Comparison of ENCODE assay signal across 17 cellular contexts in the genomic region with DNA sequence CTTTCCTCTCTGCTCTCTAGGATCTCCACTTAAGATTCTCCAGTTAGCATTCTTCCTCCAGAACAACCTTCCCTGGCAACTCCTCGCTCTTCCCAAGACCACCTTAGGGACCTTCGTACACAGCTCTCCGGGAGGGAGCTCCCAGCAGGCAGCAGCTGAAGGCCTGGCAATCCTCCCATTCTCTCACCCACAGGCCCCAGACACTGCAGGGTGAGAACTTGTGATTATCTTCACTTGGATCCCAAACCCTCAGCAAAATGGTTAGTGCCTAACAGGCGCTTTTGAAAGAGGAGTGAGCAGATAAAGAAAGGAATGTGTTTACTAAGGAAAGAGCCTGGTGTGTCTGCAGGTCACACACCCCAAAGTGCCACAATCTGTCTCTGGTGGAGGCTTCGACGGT.
A peak's percentile ranks its signal among the peaks of the same experiment; 100 is the strongest.
DNase-seq lines count a peak whose midpoint lies in the region; ATAC-seq and TF ChIP-seq lines count a peak whose summit lies in the region.
"Had no signal": no experiment of that assay in that cellular context is flagged by ENCODE, and none has a peak within 500 bp of the region (broad histone marks: within the 10 kb centered on the region; RNA-seq: fewer than 3 reads in every experiment).

No MANE protein-coding gene starts in this region.

- no peak overlapping the region for H2BK12ac ChIP-seq in H9 (ENCODE audit: insufficient read length, low read depth, low read length)
- H2BK12ac ChIP-seq in neuronal stem cell (ENCODE audit: low read length) = no peak overlapping the region

- H3K79me1 ChIP-seq in H9 (ENCODE audit: insufficient read depth, low read depth, low read length, poor library complexity, severe bottlenecking) (no peaks in the 10 kb centered on the region), neuronal stem cell (ENCODE audit: low read depth, low read length) (peaks cover 1% of the 10 kb centered on the region)

- H4K8ac ChIP-seq in H9 (replicated peaks; ENCODE audit: insufficient read length, low read depth, low read length) = no peak overlapping the region
- no peak overlapping the region for H4K8ac ChIP-seq in neuronal stem cell (ENCODE audit: low read depth, low read length)

- H3K27me3 Mint-ChIP-seq in H9 (ENCODE audit: low read depth) (peaks cover 42% of the 10 kb centered on the region), endodermal cell (ENCODE audit: insufficient read depth) (peaks cover 20% of the 10 kb centered on the region)

- H4K5ac ChIP-seq in H9 (ENCODE audit: insufficient read length, low read depth, low read length) = no peak overlapping the region

- H3K4me3 Mint-ChIP-seq in H9 (no peak overlapping the region; a peak in 1 of 5 replicates), endodermal cell (no peak overlapping the region)
- H3K4me3 Mint-ChIP-seq: CD4-positive, alpha-beta T cell had no signal

- no peak overlapping the region for H3K56ac ChIP-seq in H9 (ENCODE audit: insufficient read length, low read depth, low read length)

- no peaks in the 10 kb centered on the region for H3K23me2 ChIP-seq in H9 (ENCODE audit: insufficient read length, low read depth, low read length, poor library complexity, severe bottlenecking)

- H2BK20ac ChIP-seq in H9 (ENCODE audit: low read depth, low read length, poor library complexity, severe bottlenecking) = no peak overlapping the region

- no CpG with 5 or more reads among the region's 6 CpGs for WGBS in H9 (ENCODE audit: extremely low coverage, insufficient read length, low lambda C conversion rate)
- 78 to 79% methylated on average over 3 to 6 of the region's 6 CpGs for WGBS in endodermal cell (ENCODE audit: insufficient coverage in 1 of 2, insufficient read length in 1 of 2), 2 experiments
- WGBS in neuronal stem cell (ENCODE audit: extremely low coverage in 2 of 2, insufficient read length in 2 of 2, insufficient replicate concordance in 1 of 2), 2 donors = no CpG with 5 or more reads among the region's 6 CpGs

- no peaks in the 10 kb centered on the region for H4K20me1 ChIP-seq in BLaER1 treated with 17β-estradiol and CSF1 and Interleukin-3, amounts not matched to agents 10 nM and 100 nM
- H4K20me1 ChIP-seq in H9 (ENCODE audit: control insufficient read depth, insufficient read depth, insufficient read length) = no peaks in the 10 kb centered on the region

- no peak overlapping the region for H3K4me3 ChIP-seq in BLaER1 treated with 17β-estradiol and CSF1 and Interleukin-3, amounts not matched to agents 10 nM and 100 nM
- H3K4me3 ChIP-seq in endodermal cell (ENCODE audit: low read length) (no peak overlapping the region), neuronal stem cell (ENCODE audit: low read length in 2 of 2) (no peak overlapping the region)
- H3K4me3 ChIP-seq: Peyer's patch had no signal

- DNase-seq in H9 (peak; percentile 20), endodermal cell (peak; percentile 52), neuronal stem cell (ENCODE audit: low spot score) (no peak), HuH-7.5 (ENCODE audit: low spot score) (no peak)
- no peak for DNase-seq in activated CD4-positive, alpha-beta T cell treated with anti-CD3 and anti-CD28 coated beads for 4 hours
- DNase-seq: GOT3, KG1, NCI-H1048, NCI-H146, NCI-H2081, NCI-H2227 treated with DMSO at 0.1 percent for 48 hours, NCI-H524 treated with DMSO at 0.1 percent for 48 hours, Peyer's patch had no signal

- H3K36me3 ChIP-seq in BLaER1 treated with 17β-estradiol and CSF1 and Interleukin-3, amounts not matched to agents 10 nM and 100 nM = no peaks in the 10 kb centered on the region
- no peaks in the 10 kb centered on the region for H3K36me3 ChIP-seq in endodermal cell (ENCODE audit: control insufficient read depth, insufficient read depth, low read length)
- H3K36me3 ChIP-seq in neuronal stem cell (replicated peaks in 1 of 2; ENCODE audit: control insufficient read depth in 2 of 2, insufficient read depth in 2 of 2, low read length in 2 of 2) = no peaks in the 10 kb centered on the region
- H3K36me3 ChIP-seq: Peyer's patch had no signal

- H3K27ac ChIP-seq in BLaER1 treated with 17β-estradiol and CSF1 and Interleukin-3, amounts not matched to agents 10 nM and 100 nM = no peak overlapping the region
- H3K27ac ChIP-seq in H9 (ENCODE audit: insufficient read length, low read depth, low read length) (no peak overlapping the region), endodermal cell (ENCODE audit: low read depth, low read length) (no peak overlapping the region), neuronal stem cell (replicated peaks; ENCODE audit: low read length) (no peak overlapping the region)
- H3K27ac ChIP-seq: Peyer's patch had no signal

- no peak overlapping the region for H3K18ac ChIP-seq in H9 (ENCODE audit: insufficient read length, low read depth, low read length)
- H3K18ac ChIP-seq in neuronal stem cell (ENCODE audit: low read length) = peak overlapping the region; percentile 72

- H3T11ph ChIP-seq in H9 (ENCODE audit: low read length) = no peak overlapping the region

- H2BK5ac ChIP-seq in H9 (ENCODE audit: insufficient read length, low read length) (no peak overlapping the region), neuronal stem cell (ENCODE audit: low read length) (no peak overlapping the region)

- H2AFZ ChIP-seq in H9 (ENCODE audit: low read length) (no peak overlapping the region), neuronal stem cell (ENCODE audit: low read length) (no peak overlapping the region)

- no peak overlapping the region for H4K91ac ChIP-seq in H9 (ENCODE audit: insufficient read length, low read depth, low read length)
- no peak overlapping the region for H4K91ac ChIP-seq in neuronal stem cell (ENCODE audit: low read depth, low read length, poor library complexity)

- H2BK15ac ChIP-seq in H9 (ENCODE audit: low read depth, low read length) (no peak overlapping the region), neuronal stem cell (ENCODE audit: low read length) (no peak overlapping the region)

- no peak for ATAC-seq in HG03135 (IDR thresholded peaks at IDR 0.05; ENCODE audit: unreplicated experiment)
- ATAC-seq: Right ventricle myocardium inferior had no signal

- TF ChIP-seq CTCF in H9 (conservative IDR thresholded peaks at IDR 0.05) = no peak
- TF ChIP-seq CTCF in endodermal cell (conservative IDR thresholded peaks at IDR 0.05) = no peak

- H3K9me3 Mint-ChIP-seq in H9 (no peaks in the 10 kb centered on the region), endodermal cell (no peaks in the 10 kb centered on the region)
- H3K9me3 Mint-ChIP-seq: CD4-positive, alpha-beta T cell had no signal

- no peaks in the 10 kb centered on the region for H3K79me2 ChIP-seq in H9 (ENCODE audit: insufficient read depth, low read length)

- H3K4ac ChIP-seq in H9 (ENCODE audit: low read depth, low read length) = no peak overlapping the region
- no peak overlapping the region for H3K4ac ChIP-seq in neuronal stem cell (ENCODE audit: low read length)

- peak overlapping the region in 7 of 11 experiments; percentile 30 to 59 (median 47); a peak in 11 of 22 replicates for H3K4me2 ChIP-seq in BLaER1 treated with 17β-estradiol and CSF1 and Interleukin-3, amounts not matched to agents 10 nM and 100 nM
- H3K4me2 ChIP-seq in H9 (ENCODE audit: insufficient read depth, insufficient read length, low read length) (no peak overlapping the region), neuronal stem cell (ENCODE audit: insufficient read depth, low read length, poor library complexity, severe bottlenecking) (no peak overlapping the region)

- no peaks in the 10 kb centered on the region for H3K9me3 ChIP-seq in BLaER1 treated with 17β-estradiol and CSF1 and Interleukin-3, amounts not matched to agents 10 nM and 100 nM (replicated peaks in 1 of 11)
- H3K9me3 ChIP-seq in H9 (ENCODE audit: control insufficient read depth, low read depth, low read length) (no peaks in the 10 kb centered on the region), endodermal cell (ENCODE audit: control insufficient read depth, low read length) (no peaks in the 10 kb centered on the region), neuronal stem cell (replicated peaks in 1 of 2; ENCODE audit: control insufficient read depth in 2 of 2, insufficient read depth in 1 of 2, low read depth in 1 of 2, low read length in 2 of 2) (no peaks in the 10 kb centered on the region)
- H3K9me3 ChIP-seq: Peyer's patch had no signal

- peaks cover 5 to 60% (median 49%) of the 10 kb centered on the region in 10 experiments; a peak in 18 of 20 replicates for H3K4me1 ChIP-seq in BLaER1 treated with 17β-estradiol and CSF1 and Interleukin-3, amounts not matched to agents 10 nM and 100 nM
- H3K4me1 ChIP-seq in H9 (ENCODE audit: insufficient read depth, low read length) (no peaks in the 10 kb centered on the region; the same call in 1 of the 2 replicates), endodermal cell (ENCODE audit: control insufficient read depth, insufficient read depth, low read length) (peaks cover 6% of the 10 kb centered on the region), neuronal stem cell (ENCODE audit: control insufficient read depth in 2 of 2, insufficient read depth in 1 of 2, low read depth in 1 of 2, low read length in 2 of 2) (peaks cover 0 to 6% of the 10 kb centered on the region in 2 donors)
- H3K4me1 ChIP-seq: Peyer's patch had no signal

- H3K23ac ChIP-seq in H9 (ENCODE audit: insufficient read length, low read depth, low read length) = no peak overlapping the region
- H3K23ac ChIP-seq in neuronal stem cell (ENCODE audit: low read depth, low read length, poor library complexity) = no peak overlapping the region

- H3K4me1 Mint-ChIP-seq in H9 = peaks cover 28 to 32% of the 10 kb centered on the region in 2 experiments
- peaks cover 22% of the 10 kb centered on the region for H3K4me1 Mint-ChIP-seq in endodermal cell

- no peak overlapping the region for H2AK5ac ChIP-seq in H9 (ENCODE audit: insufficient read length, low read length)
- no peak overlapping the region for H2AK5ac ChIP-seq in neuronal stem cell (ENCODE audit: low read depth, low read length)

- H3K27ac Mint-ChIP-seq in H9 (peak overlapping the region in 1 of 3 experiments; percentile 10; a peak in 2 of 7 replicates), endodermal cell (peak overlapping the region; percentile 73)
- H3K27ac Mint-ChIP-seq: CD4-positive, alpha-beta T cell had no signal

- H3K36me3 Mint-ChIP-seq in H9 (ENCODE audit: insufficient read depth in 1 of 3, low read depth in 3 of 3) (no peaks in the 10 kb centered on the region; a peak in 1 of 7 replicates), endodermal cell (ENCODE audit: low read depth) (no peaks in the 10 kb centered on the region)

- H2BK120ac ChIP-seq in H9 (ENCODE audit: low read depth, low read length, poor library complexity, severe bottlenecking) (no peak overlapping the region), neuronal stem cell (ENCODE audit: low read depth, low read length) (no peak overlapping the region)

- H3K9ac ChIP-seq in BLaER1 treated with 17β-estradiol and CSF1 and Interleukin-3, amounts not matched to agents 10 nM and 100 nM = no peak overlapping the region
- H3K9ac ChIP-seq in H9 (ENCODE audit: extremely low read depth, insufficient read length, low read length) = no peak overlapping the region
- H3K9ac ChIP-seq in endodermal cell (ENCODE audit: extremely low read depth, low read length, poor library complexity, severe bottlenecking) = no peak overlapping the region
- H3K9ac ChIP-seq in neuronal stem cell (ENCODE audit: low read depth, low read length, poor library complexity) = no peak overlapping the region

- H3K14ac ChIP-seq in H9 (ENCODE audit: insufficient read depth, low read length) (no peak overlapping the region), neuronal stem cell (ENCODE audit: low read length) (no peak overlapping the region)

- peaks cover 0 to 10% (median 0%) of the 10 kb centered on the region in 11 experiments; a peak in 7 of 22 replicates for H3K27me3 ChIP-seq in BLaER1 treated with 17β-estradiol and CSF1 and Interleukin-3, amounts not matched to agents 10 nM and 100 nM
- H3K27me3 ChIP-seq in H9 (ENCODE audit: insufficient read depth, low read length) (no peaks in the 10 kb centered on the region; the same call in 1 of the 2 replicates), endodermal cell (ENCODE audit: control insufficient read depth, insufficient read depth, low read length, poor library complexity, severe bottlenecking) (no peaks in the 10 kb centered on the region), neuronal stem cell (ENCODE audit: control insufficient read depth in 3 of 3, insufficient read depth in 3 of 3, low read depth in 1 of 3, low read length in 3 of 3) (no peaks in the 10 kb centered on the region)
- H3K27me3 ChIP-seq: Peyer's patch had no signal

Comparison
In these comparisons a context has a peak if more than half of its experiments do, and no peak if none do; other contexts are left out.
1. H3K4me2 ChIP-seq: peak in BLaER1 treated with 17β-estradiol and CSF1 and Interleukin-3, amounts not matched to agents 10 nM and 100 nM (7 of 11); none in H9 (single experiment) and neuronal stem cell (single experiment).
2. DNase-seq: peak in H9 (single experiment) and endodermal cell (single experiment); none in neuronal stem cell (single experiment), activated CD4-positive, alpha-beta T cell treated with anti-CD3 and anti-CD28 coated beads for 4 hours (0 of 2) and HuH-7.5 (single experiment).